1 cellular context compared by ENCODE assay signal in genomic region chr19:3098515-3099346, GRCh38.
TF ChIP-seq lines count a peak whose summit lies in the region.

No MANE protein-coding gene starts in this region.

TF ChIP-seq in liver, 16 proteins besides CTCF, POLR2A, EP300 and RAD21 (continued from another document):
- peak; percentile 49 to 51 for TF ChIP-seq RXRA (IDR thresholded peaks at IDR 0.05)
